Comparison of ENCODE assay signal across 21 cellular contexts in genomic region chr18:22446325-22446724, GRCh38. TPM values are rescaled to one million over a fixed set of nuclear protein-coding genes. Genes with fewer than 3 reads are reported as not detected.
DNase-seq lines count a peak whose midpoint lies in the region; ATAC-seq, FAIRE-seq and TF ChIP-seq lines count a peak whose summit lies in the region.
"Had no signal": no experiment of that assay in that cellular context is flagged by ENCODE, and none has a peak within 500 bp of the region (broad histone marks: within the 10 kb centered on the region; RNA-seq: fewer than 3 reads in every experiment).

No MANE protein-coding gene starts in this region.

- in situ Hi-C loops in K562 (cut with MboI), result no loop called here

- no peaks in the 10 kb centered on the region for H3K4me1 Mint-ChIP-seq in Calu3 (ENCODE audit: low read depth, unreplicated experiment)
- no peaks in the 10 kb centered on the region for H3K4me1 Mint-ChIP-seq in activated naive CD4-positive, alpha-beta T cell treated with anti-CD3 and anti-CD28 coated beads for 36 hours (ENCODE audit: low read depth)
- H3K4me1 Mint-ChIP-seq: CD4-positive, alpha-beta memory T cell had no signal

- TF ChIP-seq POLR2A in K562 (conservative IDR thresholded peaks at IDR 0.05), result no peak

- H2AFZ ChIP-seq in K562 (ENCODE audit: low read depth, low read length), result no peak overlapping the region

- H3K4me3 ChIP-seq in K562, result no peak overlapping the region
- H3K4me3 ChIP-seq: HAP-1 had no signal

- TF ChIP-seq RAD21 in K562 (CRISPR knock-in tag; conservative IDR thresholded peaks at IDR 0.05 in 1 of 2, IDR thresholded peaks at IDR 0.05 in 1 of 2), result no peak

- no TSS peak for BruUV-seq in Calu3 (replicated peaks; lab: Mats Ljungman, UMichigan)
- no TSS peak for BruUV-seq in K562 (replicated peaks; lab: Mats Ljungman, UMichigan)

- no peak overlapping the region for H3K27ac ChIP-seq in K562 (ENCODE audit: extremely low read depth, low read depth, low read length)

- peaks cover 0 to 6% of the 10 kb centered on the region in 2 experiments; a peak in 1 of 5 replicates for H3K27me3 ChIP-seq in K562 (ENCODE audit: control insufficient read depth in 2 of 2, insufficient read depth in 2 of 2, low read length in 2 of 2)

- POLR2A ChIA-PET in K562 (lab: Yijun Ruan, JAX), result no interaction called here

- H3K27ac Mint-ChIP-seq in Calu3 (ENCODE audit: unreplicated experiment), result peak overlapping the region; percentile 64
- no peak overlapping the region for H3K27ac Mint-ChIP-seq in activated naive CD4-positive, alpha-beta T cell treated with anti-CD3 and anti-CD28 coated beads for 36 hours
- H3K27ac Mint-ChIP-seq: CD4-positive, alpha-beta memory T cell; HFFc6 had no signal

- H4K20me1 ChIP-seq in K562 (replicated peaks; ENCODE audit: control insufficient read depth, insufficient read depth, low read length), result no peaks in the 10 kb centered on the region

- no peaks in the 10 kb centered on the region for H3K9me3 ChIP-seq in K562 (replicated peaks; ENCODE audit: control insufficient read depth, insufficient read depth, low read depth, low read length)
- H3K9me3 ChIP-seq: HAP-1 had no signal

- 4% methylated on average over 6 of the region's 6 CpGs for WGBS in K562 (ENCODE audit: insufficient coverage, low coverage, missing lambda C conversion rate)

- intact Hi-C loops in Calu3 (cut with micrococcal nuclease; ENCODE audit: unreplicated experiment) (no loop called here), K562 (cut with micrococcal nuclease) (no loop called here)
- intact Hi-C loops in activated naive CD4-positive, alpha-beta T cell treated with anti-CD3 and anti-CD28 coated beads for 36 hours (cut with micrococcal nuclease), result no loop called here

- no peaks in the 10 kb centered on the region for H3K36me3 Mint-ChIP-seq in Calu3 (ENCODE audit: insufficient read depth, unreplicated experiment)
- no peaks in the 10 kb centered on the region for H3K36me3 Mint-ChIP-seq in activated naive CD4-positive, alpha-beta T cell treated with anti-CD3 and anti-CD28 coated beads for 36 hours (ENCODE audit: low read depth)
- H3K36me3 Mint-ChIP-seq: CD4-positive, alpha-beta memory T cell had no signal

- TF ChIP-seq CTCF in Calu3 (IDR thresholded peaks at IDR 0.05; ENCODE audit: unreplicated experiment) (no peak), K562 (IDR thresholded peaks at IDR 0.05 in 2 of 3, conservative IDR thresholded peaks at IDR 0.05 in 1 of 3; ENCODE audit: insufficient read depth in 2 of 3, low read depth in 1 of 3, low read length in 3 of 3) (no peak), D721Med (IDR thresholded peaks at IDR 0.05; ENCODE audit: insufficient read depth, missing control alignments) (no peak)

- H3K27me3 Mint-ChIP-seq in Calu3 (ENCODE audit: unreplicated experiment), result no peaks in the 10 kb centered on the region
- H3K27me3 Mint-ChIP-seq in activated naive CD4-positive, alpha-beta T cell treated with anti-CD3 and anti-CD28 coated beads for 36 hours (ENCODE audit: low read depth), result peaks cover 2% of the 10 kb centered on the region
- H3K27me3 Mint-ChIP-seq: CD4-positive, alpha-beta memory T cell had no signal

- no peaks in the 10 kb centered on the region for H3K36me3 ChIP-seq in K562 (ENCODE audit: control insufficient read depth, insufficient read depth, low read length)
- H3K36me3 ChIP-seq: HAP-1 had no signal

- peaks cover 18% of the 10 kb centered on the region for H3K9me3 Mint-ChIP-seq in Calu3 (ENCODE audit: low read depth, unreplicated experiment)
- H3K9me3 Mint-ChIP-seq in activated naive CD4-positive, alpha-beta T cell treated with anti-CD3 and anti-CD28 coated beads for 36 hours, result peaks cover 25% of the 10 kb centered on the region

- H3K9me1 ChIP-seq in K562 (ENCODE audit: control insufficient read depth, insufficient read depth, low read length), result no peaks in the 10 kb centered on the region

- FAIRE-seq in K562 (lab: Jason Lieb, UNC) (no peak), D721Med (lab: Jason Lieb, UNC) (no peak)
- FAIRE-seq: GM12891, H54 had no signal

- no peak for ATAC-seq in K562

- H3K4me1 ChIP-seq in K562 (replicated peaks in 1 of 2; ENCODE audit: control insufficient read depth in 2 of 2, insufficient read depth in 2 of 2, low read length in 2 of 2), result no peaks in the 10 kb centered on the region
- H3K4me1 ChIP-seq: HAP-1 had no signal

- H3K79me2 ChIP-seq in K562 (ENCODE audit: control insufficient read depth, insufficient read depth, low read length), result no peaks in the 10 kb centered on the region

- CTCF ChIA-PET in Calu3 (lab: Charles Lee) (no interaction called here), K562 (lab: Yijun Ruan, JAX; ENCODE audit: low intra/inter-chr PET ratio) (no interaction called here)
- CTCF ChIA-PET in activated naive CD4-positive, alpha-beta T cell treated with anti-CD3 and anti-CD28 coated beads for 36 hours (lab: Charles Lee), result no interaction called here

- H3K9ac ChIP-seq in K562 (ENCODE audit: insufficient read depth in 1 of 2, low read depth in 2 of 2, low read length in 2 of 2), result no peak overlapping the region

- H3K4me3 Mint-ChIP-seq in Calu3 (ENCODE audit: low read depth, unreplicated experiment), result no peak overlapping the region
- H3K4me3 Mint-ChIP-seq in activated naive CD4-positive, alpha-beta T cell treated with anti-CD3 and anti-CD28 coated beads for 36 hours, result no peak overlapping the region
- H3K4me3 Mint-ChIP-seq: CD4-positive, alpha-beta memory T cell; HFFc6 had no signal

- no peak overlapping the region for H3K4me2 ChIP-seq in K562 (ENCODE audit: insufficient read depth, low read length)

- DNase-seq in Calu3 (no peak), M059J (ENCODE audit: low read depth) (peak; percentile 31), K562 (ENCODE audit: extremely low read depth in 1 of 4, low spot score in 3 of 4) (no peak), NCI-H2029 (lab: John Stamatoyannopoulos, UW) (no peak), D721Med (ENCODE audit: insufficient read length, low spot score) (no peak)
- no peak for DNase-seq in activated naive CD4-positive, alpha-beta T cell treated with anti-CD3 and anti-CD28 coated beads for 36 hours
- DNase-seq: C1 segment of cervical spinal cord; CD4-positive, alpha-beta memory T cell; COR-L47; DMS 273 treated with DMSO at 0.1 percent for 48 hours; DMS79; EL; GDM1; GOT3; HFFc6 had no signal

- no peak for TF ChIP-seq EP300 in K562 (IDR thresholded peaks at IDR 0.05; ENCODE audit: low read length)

TF ChIP-seq in K562, 482 proteins besides CTCF, POLR2A, EP300 and RAD21:
- TF ChIP-seq RFX1 (IDR thresholded peaks at IDR 0.05), result peak; percentile 35
- TF ChIP-seq GABPB2 (CRISPR knock-in tag; conservative IDR thresholded peaks at IDR 0.05), result no peak

RNA-seq across cellular contexts. Expression of gene CTAGE1, which starts 28.6 kb away (rescaled TPM):
- not detected in 2 replicates for total RNA-seq in Calu3 (2022)
- 0.15 TPM in 1 of 2 replicates, not detected in the other for total RNA-seq in M059J (2014; rRNA removed; shearing (Covaris generic))
- total RNA-seq in K562 (2011; cell fraction: chromatin; rRNA removed; ENCODE audit: low replicate concordance), result not detected in 2 replicates
- total RNA-seq in K562 (2011; cell fraction: nucleolus; rRNA removed), result not detected in 2 replicates
- not detected in 2 replicates for total RNA-seq in K562 (2011; cell fraction: nucleoplasm; rRNA removed)
- total RNA-seq in K562 (2014; rRNA removed), result not detected in 2 replicates
- not detected in 2 replicates for total RNA-seq in K562 (2014; rRNA removed; fragmentation: Illumina TruSeq; extraction: Trizol)
- not detected in 2 replicates for total RNA-seq in K562 (2015; rRNA removed; fragmentation: Illumina TruSeq; extraction: Trizol)
- total RNA-seq in K562 (2021), result not detected in 2 replicates
- polyA plus RNA-seq in K562 (2011; rRNA removed), result not detected in 2 replicates
- not detected in 2 replicates for polyA plus RNA-seq in K562 (2011; cell fraction: cytosol; rRNA removed)
- not detected in 2 replicates for polyA plus RNA-seq in K562 (2011; cell fraction: nucleus; rRNA removed)
- polyA plus RNA-seq in K562 (2012), result not detected in 2 replicates
- not detected in 2 replicates for polyA plus RNA-seq in K562 (2014; fragmentation: Illumina TruSeq; extraction: Trizol)
- polyA plus RNA-seq in K562 (2014; fragmentation: Nextera tagmentation; extraction: Ambion mirVana), result not detected
- polyA plus RNA-seq in K562 (2014; rRNA removed), result not detected in 2 replicates
- polyA minus RNA-seq in K562 (2011; rRNA and poly(A)+ RNA removed), result not detected in 2 replicates
- not detected in 2 replicates for polyA minus RNA-seq in K562 (2011; cell fraction: cytosol; rRNA and poly(A)+ RNA removed)
- polyA minus RNA-seq in K562 (2011; cell fraction: nucleus; rRNA and poly(A)+ RNA removed), result not detected in 2 replicates
- total RNA-seq in activated naive CD4-positive, alpha-beta T cell treated with anti-CD3 and anti-CD28 coated beads for 36 hours, result not detected
- total RNA-seq: A172; A673; CD4-positive, alpha-beta memory T cell had no signal
- polyA plus RNA-seq: BJ; CD4-positive, alpha-beta memory T cell had no signal
